In genomic region chr4:2296621-2297601, GRCh38 we compare ENCODE assay signal across 11 cellular contexts. TPM values are rescaled to one million over a fixed set of nuclear protein-coding genes. Genes with fewer than 3 reads are reported as not detected.
DNase-seq lines count a peak whose midpoint lies in the region; ATAC-seq and TF ChIP-seq lines count a peak whose summit lies in the region.
"Had no signal": no experiment of that assay in that cellular context is flagged by ENCODE, and none has a peak within 500 bp of the region (broad histone marks: within the 10 kb centered on the region; RNA-seq: fewer than 3 reads in every experiment).

No MANE protein-coding gene starts in this region.

- H3K36me3 ChIP-seq in right atrium auricular region (no peaks in the 10 kb centered on the region), OCI-LY3 (replicated peaks; ENCODE audit: low read depth, low read length) (no peaks in the 10 kb centered on the region), thymus (ENCODE audit: control insufficient read depth, insufficient read depth) (no peaks in the 10 kb centered on the region)
- H3K36me3 ChIP-seq: brain microvascular endothelial cell had no signal

- H3K27ac ChIP-seq in right atrium auricular region (no peak overlapping the region), OCI-LY3 (ENCODE audit: low read length) (no peak overlapping the region), thymus (ENCODE audit: low read depth) (peak overlapping the region; percentile 91)
- H3K27ac ChIP-seq: brain microvascular endothelial cell had no signal

- H3K9me3 ChIP-seq in right atrium auricular region (no peaks in the 10 kb centered on the region), OCI-LY3 (ENCODE audit: insufficient read depth, low read length) (no peaks in the 10 kb centered on the region), thymus (ENCODE audit: control insufficient read depth) (no peaks in the 10 kb centered on the region)

- DNase-seq in Right ventricle myocardium superior (no peak), right atrium auricular region (ENCODE audit: low spot score) (no peak), left ventricle myocardium superior (peak; percentile 57), HUDEP-2 (lab: John Stamatoyannopoulos, UW; ENCODE audit: unreplicated experiment in 76 of 76) (no peak), medulla oblongata (ENCODE audit: extremely low spot score) (no peak)
- DNase-seq: brain microvascular endothelial cell; stimulated activated CD4-positive, alpha-beta T cell treated with anti-CD3 and anti-CD28 coated beads, Interleukin-4, amount 100 ng/mL, for 24 hours had no signal

- H3K4me2 ChIP-seq in OCI-LY3 (ENCODE audit: low read length): peak overlapping the region; percentile 38

- intact Hi-C loops in Right ventricle myocardium superior (cut with DNase I): no loop called here
- intact Hi-C loops in left ventricle myocardium superior (cut with micrococcal nuclease): no loop called here

- H2AFZ ChIP-seq in OCI-LY3 (ENCODE audit: low read depth, low read length): no peak overlapping the region

- H3K27me3 ChIP-seq in right atrium auricular region (no peaks in the 10 kb centered on the region), OCI-LY3 (ENCODE audit: low read depth, low read length) (no peaks in the 10 kb centered on the region), thymus (ENCODE audit: control insufficient read depth, insufficient read depth) (no peaks in the 10 kb centered on the region)
- H3K27me3 ChIP-seq: brain microvascular endothelial cell had no signal

- H3K79me2 ChIP-seq in OCI-LY3 (ENCODE audit: low read length): no peaks in the 10 kb centered on the region

- H3K4me1 ChIP-seq in right atrium auricular region: no peaks in the 10 kb centered on the region
- H3K4me1 ChIP-seq in OCI-LY3 (ENCODE audit: low read length): peaks cover 10% of the 10 kb centered on the region
- H3K4me1 ChIP-seq in thymus (ENCODE audit: control insufficient read depth, insufficient read depth, low read length): peaks cover 33% of the 10 kb centered on the region

- H3K9ac ChIP-seq in OCI-LY3 (ENCODE audit: low read length): no peak overlapping the region

- H4K20me1 ChIP-seq in OCI-LY3 (ENCODE audit: insufficient read depth, low read length): no peaks in the 10 kb centered on the region

- 51% methylated on average over 37 of the region's 37 CpGs for WGBS in thymus

- TF ChIP-seq CTCF in right atrium auricular region (IDR thresholded peaks at IDR 0.05): no peak
- TF ChIP-seq CTCF in OCI-LY3 (IDR thresholded peaks at IDR 0.05; ENCODE audit: low read depth, low read length): no peak

- ATAC-seq in Right ventricle myocardium superior (ENCODE audit: poor library complexity): peak; percentile 79
- ATAC-seq in left ventricle myocardium superior: peak; percentile 80
- ATAC-seq in HG02885 (IDR thresholded peaks at IDR 0.05; ENCODE audit: poor library complexity, unreplicated experiment): no peak

- no peak overlapping the region for H3K4me3 ChIP-seq in right atrium auricular region
- no peak overlapping the region for H3K4me3 ChIP-seq in OCI-LY3 (ENCODE audit: low read length)
- peak overlapping the region; percentile 29 for H3K4me3 ChIP-seq in thymus (ENCODE audit: low read length)
- H3K4me3 ChIP-seq: lung had no signal

RNA-seq across cellular contexts. Expression of gene MXD4, which starts 35.0 kb away (rescaled TPM):
- total RNA-seq in Right ventricle myocardium superior (31.5 TPM), right atrium auricular region (10 to 100 TPM; 33.4 to 34.9 TPM), left ventricle myocardium superior (44.0 TPM)
- polyA plus RNA-seq in thymus: 72.7 TPM

RNA-seq across cellular contexts. Expression of gene HAUS3, which starts 55.0 kb away (rescaled TPM):
- total RNA-seq in Right ventricle myocardium superior (5.7 TPM), right atrium auricular region (1 to 10 TPM; 3.7 to 4.1 TPM), left ventricle myocardium superior (8.2 TPM)
- 26.6 TPM for polyA plus RNA-seq in thymus

RNA-seq across cellular contexts. Expression of gene POLN, which starts 55.0 kb away (rescaled TPM):
- total RNA-seq in Right ventricle myocardium superior (2.3 TPM), right atrium auricular region (1 to 10 TPM; 1.3 to 2.8 TPM), left ventricle myocardium superior (1.9 TPM)
- 2.9 TPM for polyA plus RNA-seq in thymus
